Comparison of ENCODE assay signal across 7 cellular contexts in the genomic region with DNA sequence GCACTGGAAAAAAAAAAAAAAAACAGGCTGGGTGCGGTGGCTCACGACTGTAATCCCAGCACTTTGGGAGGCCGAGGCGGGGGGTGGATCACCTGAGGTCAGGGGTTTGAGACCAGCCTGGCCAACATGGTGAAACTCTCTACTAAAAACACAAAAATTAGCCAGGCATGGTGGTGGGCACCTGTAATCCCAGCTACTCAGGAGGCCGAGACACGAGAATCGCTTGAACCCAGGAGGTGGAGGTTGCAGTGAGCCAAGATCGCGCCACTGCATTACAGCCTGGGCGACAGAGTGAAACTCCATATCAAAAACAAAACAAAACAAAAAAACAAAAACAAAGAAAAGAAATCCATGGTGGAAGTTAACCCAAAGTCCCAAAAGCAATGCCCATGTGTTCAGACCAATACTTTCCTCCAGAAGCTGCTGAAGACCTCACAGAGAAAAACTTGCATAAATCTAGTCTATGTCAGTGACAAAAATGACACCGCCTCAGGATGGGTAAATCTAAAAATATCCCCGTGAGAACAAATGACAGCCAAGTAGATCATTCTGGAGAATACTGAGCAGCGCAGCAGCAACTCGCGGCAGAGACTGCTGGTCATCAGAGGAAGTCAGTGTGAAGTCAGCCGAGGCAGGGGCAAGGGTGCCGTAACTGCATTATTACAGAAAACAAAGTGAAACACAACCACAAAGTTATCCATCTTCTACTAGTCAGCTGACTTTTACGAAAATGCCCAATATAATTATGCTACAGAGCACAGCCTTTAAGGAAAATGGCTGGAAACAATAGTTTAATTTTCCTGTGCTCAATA. TPM values are rescaled to one million over a fixed set of nuclear protein-coding genes. Genes with fewer than 3 reads are reported as not detected.
A peak's percentile ranks its signal among the peaks of the same experiment; 100 is the strongest.
DNase-seq lines count a peak whose midpoint lies in the region; ATAC-seq lines count a peak whose summit lies in the region.

No MANE protein-coding gene starts in this region.

- H3K4me1 Mint-ChIP-seq in activated CD4-positive, alpha-beta memory T cell treated with anti-CD3 and anti-CD28 coated beads, Interleukin-2, amount 10 ng/mL, durations not matched to agents 7 days and 5 days, result peaks cover 83% of the 10 kb centered on the region

- DNase-seq in activated CD4-positive, alpha-beta memory T cell treated with anti-CD3 and anti-CD28 coated beads, Interleukin-2, amount 10 ng/mL, durations not matched to agents 7 days and 5 days, result peak; percentile 82
- peak; percentile 84 for DNase-seq in renal cortical epithelial cell (ENCODE audit: low read depth)
- no peak for DNase-seq in NCI-H2107 (lab: John Stamatoyannopoulos, UW)
- no peak for DNase-seq in middle frontal gyrus (ENCODE audit: extremely low spot score, low spot score)

- H3K27ac Mint-ChIP-seq in activated CD4-positive, alpha-beta memory T cell treated with anti-CD3 and anti-CD28 coated beads, Interleukin-2, amount 10 ng/mL, durations not matched to agents 7 days and 5 days, result peak overlapping the region; percentile 94

- WGBS in esophagus, 2 donors, result 74 to 75% methylated on average over 18 of the region's 18 CpGs

- ATAC-seq in GM19372 (IDR thresholded peaks at IDR 0.05; ENCODE audit: low read depth, unreplicated experiment) (peak; percentile 90), HG03432 (IDR thresholded peaks at IDR 0.05; ENCODE audit: unreplicated experiment) (peak; percentile 88)

- peaks cover 3 to 5% of the 10 kb centered on the region in 2 donors for H3K4me1 ChIP-seq in esophagus (ENCODE audit: control insufficient read depth in 2 of 2, insufficient read depth in 2 of 2, low read length in 1 of 2)

- peak overlapping the region; percentile 69 for H3K4me3 Mint-ChIP-seq in activated CD4-positive, alpha-beta memory T cell treated with anti-CD3 and anti-CD28 coated beads, Interleukin-2, amount 10 ng/mL, durations not matched to agents 7 days and 5 days

- H3K9me3 ChIP-seq in esophagus (ENCODE audit: control insufficient read depth in 2 of 2, insufficient read depth in 1 of 2, low read depth in 1 of 2, low read length in 1 of 2), result no peaks in the 10 kb centered on the region

- POLR2A ChIA-PET in activated CD4-positive, alpha-beta memory T cell treated with anti-CD3 and anti-CD28 coated beads, Interleukin-2, amount 10 ng/mL, durations not matched to agents 7 days and 5 days (lab: Charles Lee), result interaction anchor here (0.7 to 16.2 kb wide), 11 partner anchors 6 to 622 kb away, joined by 3 to 255 read pairs (median 5); a partner anchor contains a TSS

- H3K27ac ChIP-seq in esophagus (ENCODE audit: low read depth in 2 of 2, low read length in 1 of 2), result peak overlapping the region; percentile 15 to 47

- peaks cover 31% of the 10 kb centered on the region for H3K36me3 Mint-ChIP-seq in activated CD4-positive, alpha-beta memory T cell treated with anti-CD3 and anti-CD28 coated beads, Interleukin-2, amount 10 ng/mL, durations not matched to agents 7 days and 5 days (ENCODE audit: low read depth)

- H3K27me3 Mint-ChIP-seq in activated CD4-positive, alpha-beta memory T cell treated with anti-CD3 and anti-CD28 coated beads, Interleukin-2, amount 10 ng/mL, durations not matched to agents 7 days and 5 days, result no peaks in the 10 kb centered on the region

- H3K36me3 ChIP-seq in esophagus (ENCODE audit: control insufficient read depth in 2 of 2, insufficient read depth in 2 of 2, low read length in 1 of 2), result no peaks in the 10 kb centered on the region

- H3K4me3 ChIP-seq in esophagus (ENCODE audit: low read depth in 1 of 2, low read length in 2 of 2), result no peak overlapping the region

- H3K27me3 ChIP-seq in esophagus (ENCODE audit: control insufficient read depth in 1 of 2, insufficient read depth in 2 of 2, low read length in 2 of 2), result no peaks in the 10 kb centered on the region

- no peaks in the 10 kb centered on the region for H3K9me3 Mint-ChIP-seq in activated CD4-positive, alpha-beta memory T cell treated with anti-CD3 and anti-CD28 coated beads, Interleukin-2, amount 10 ng/mL, durations not matched to agents 7 days and 5 days

- CTCF ChIA-PET in activated CD4-positive, alpha-beta memory T cell treated with anti-CD3 and anti-CD28 coated beads, Interleukin-2, amount 10 ng/mL, durations not matched to agents 7 days and 5 days (lab: Charles Lee), result interaction anchor here (1.0 to 6.0 kb wide), 7 partner anchors 10 to 180 kb away, joined by 3 to 65 read pairs (median 6); no protein-coding TSS in a partner anchor

RNA-seq across cellular contexts. Expression of a gene that starts 41.0 kb away (rescaled TPM):
- total RNA-seq in activated CD4-positive, alpha-beta memory T cell treated with anti-CD3 and anti-CD28 coated beads, Interleukin-2, amount 10 ng/mL, durations not matched to agents 7 days and 5 days, result 10 to 100 TPM; 78.4 to 79.6 TPM
- polyA plus RNA-seq in esophagus, result 10 to 100 TPM in 1 of 2 donors, 1 to 10 TPM in 1; 6.2 to 10.9 TPM
- 29.3 and 56.0 TPM in 2 replicates for total RNA-seq in renal cortical epithelial cell

Comparison
In these comparisons a context has a peak if more than half of its experiments do, and no peak if none do; other contexts are left out.
1. DNase-seq: peak in activated CD4-positive, alpha-beta memory T cell treated with anti-CD3 and anti-CD28 coated beads, Interleukin-2, amount 10 ng/mL, durations not matched to agents 7 days and 5 days (single experiment) and renal cortical epithelial cell (single experiment); none in NCI-H2107 (single experiment) and middle frontal gyrus (single experiment).